ENCODE assay signal across 1 cellular context in genomic region chr3:79369306-79369705, GRCh38.
TF ChIP-seq lines count a peak whose summit lies in the region.

No MANE protein-coding gene starts in this region.

TF ChIP-seq in IMR-90, 13 proteins besides CTCF, POLR2A, EP300 and RAD21 (continued from another document):
- no peak for TF ChIP-seq FOS (IDR thresholded peaks at IDR 0.05; ENCODE audit: low read depth, low read length)
